ENCODE assay signal across 1 cellular context in genomic region chr11:75387742-75388294, GRCh38.
TF ChIP-seq lines count a peak whose summit lies in the region.

No MANE protein-coding gene starts in this region.

TF ChIP-seq in H1, 55 proteins besides CTCF, POLR2A, EP300 and RAD21:
- TF ChIP-seq GTF2F1 (IDR thresholded peaks at IDR 0.05; ENCODE audit: borderline replicate concordance, low read depth, low read length) = no peak
- no peak for TF ChIP-seq ZNF274 (IDR thresholded peaks at IDR 0.05; ENCODE audit: borderline replicate concordance, extremely low read depth, low read length)
- TF ChIP-seq BCL11A (IDR thresholded peaks at IDR 0.05; ENCODE audit: low read depth in 2 of 2, low read length in 2 of 2) = no peak
- TF ChIP-seq NANOG (IDR thresholded peaks at IDR 0.05; ENCODE audit: insufficient read depth, low read depth, low read length, poor library complexity, severe bottlenecking) = no peak
- no peak for TF ChIP-seq E2F6 (IDR thresholded peaks at IDR 0.05)
- TF ChIP-seq EZH2 (IDR thresholded peaks at IDR 0.05; ENCODE audit: low read depth, low read length, severe bottlenecking) = no peak
- no peak for TF ChIP-seq JUN (IDR thresholded peaks at IDR 0.05; ENCODE audit: low read depth, low read length)
- no peak for TF ChIP-seq SUZ12 (IDR thresholded peaks at IDR 0.05; ENCODE audit: low read length)
- TF ChIP-seq KDM5A (IDR thresholded peaks at IDR 0.05; ENCODE audit: low read length) = no peak
- TF ChIP-seq GABPA (IDR thresholded peaks at IDR 0.05; ENCODE audit: borderline replicate concordance, insufficient read depth, low read length) = no peak
- no peak for TF ChIP-seq SP4 (IDR thresholded peaks at IDR 0.05; ENCODE audit: low read length)
- no peak for TF ChIP-seq FOSL1 (IDR thresholded peaks at IDR 0.05; ENCODE audit: insufficient read depth, low read depth, low read length)
- no peak for TF ChIP-seq ASH2L (IDR thresholded peaks at IDR 0.05; ENCODE audit: low read length)
